ENCODE assay signal across 11 cellular contexts in the genomic region with DNA sequence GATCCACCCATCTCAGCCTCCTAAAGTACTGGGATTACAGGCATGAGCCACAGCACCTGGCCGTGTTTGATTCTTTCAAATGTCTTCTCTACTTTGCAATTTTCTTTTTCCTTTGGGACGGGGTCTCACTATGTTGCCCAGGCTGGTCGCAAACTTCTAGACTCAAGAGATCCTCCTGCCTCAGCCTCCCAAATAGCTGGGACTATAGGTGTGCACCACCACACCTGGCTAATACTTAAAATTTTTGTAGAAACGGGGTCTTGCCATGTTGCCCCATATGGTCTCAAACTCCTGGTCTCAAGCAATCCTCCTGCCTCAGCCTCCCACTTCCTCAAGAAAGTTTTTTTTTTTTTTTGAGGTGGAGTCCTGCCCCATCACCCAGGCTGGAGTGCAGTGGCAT. TPM values are rescaled to one million over a fixed set of nuclear protein-coding genes. Genes with fewer than 3 reads are reported as not detected.
DNase-seq lines count a peak whose midpoint lies in the region; ATAC-seq and TF ChIP-seq lines count a peak whose summit lies in the region.
"Had no signal": no experiment of that assay in that cellular context is flagged by ENCODE, and none has a peak within 500 bp of the region (broad histone marks: within the 10 kb centered on the region; RNA-seq: fewer than 3 reads in every experiment).

No MANE protein-coding gene starts in this region.

- no peaks in the 10 kb centered on the region for H3K9me3 ChIP-seq in PC-3 (ENCODE audit: low read length)
- no peaks in the 10 kb centered on the region for H3K9me3 ChIP-seq in endodermal cell (ENCODE audit: control insufficient read depth, low read length)

- peak overlapping the region; percentile 93 for H3K4me3 Mint-ChIP-seq in activated T-cell treated with anti-CD3 and anti-CD28 coated beads, Interleukin-2, amount 50 U/mL, for 72 hours
- peak overlapping the region; percentile 99 for H3K4me3 Mint-ChIP-seq in endodermal cell
- peak overlapping the region; percentile 95 for H3K4me3 Mint-ChIP-seq in stimulated activated effector memory CD8-positive, alpha-beta T cell treated with anti-CD3 and anti-CD28 coated beads, Interleukin-12 subunit alpha, Interleukin-12 subunit beta, amount 100 ng/mL, for 72 hours

- no peaks in the 10 kb centered on the region for H3K27me3 Mint-ChIP-seq in activated T-cell treated with anti-CD3 and anti-CD28 coated beads, Interleukin-2, amount 50 U/mL, for 72 hours (ENCODE audit: low read depth)
- no peaks in the 10 kb centered on the region for H3K27me3 Mint-ChIP-seq in endodermal cell (ENCODE audit: insufficient read depth)

- H3K36me3 Mint-ChIP-seq in activated T-cell treated with anti-CD3 and anti-CD28 coated beads, Interleukin-2, amount 50 U/mL, for 72 hours (ENCODE audit: insufficient read depth in 2 of 2) = peaks cover 7 to 17% of the 10 kb centered on the region in 2 donors
- peaks cover 53% of the 10 kb centered on the region for H3K36me3 Mint-ChIP-seq in endodermal cell (ENCODE audit: low read depth)
- peaks cover 95% of the 10 kb centered on the region for H3K36me3 Mint-ChIP-seq in stimulated activated effector memory CD8-positive, alpha-beta T cell treated with anti-CD3 and anti-CD28 coated beads, Interleukin-12 subunit alpha, Interleukin-12 subunit beta, amount 100 ng/mL, for 72 hours

- H3K9ac ChIP-seq in PC-3 (ENCODE audit: low read length) (no peak overlapping the region), endodermal cell (ENCODE audit: extremely low read depth, low read length, poor library complexity, severe bottlenecking) (no peak overlapping the region)

- H3K27ac Mint-ChIP-seq in activated T-cell treated with anti-CD3 and anti-CD28 coated beads, Interleukin-2, amount 50 U/mL, for 72 hours = peak overlapping the region; percentile 72
- peak overlapping the region; percentile 99 for H3K27ac Mint-ChIP-seq in endodermal cell
- H3K27ac Mint-ChIP-seq in stimulated activated effector memory CD8-positive, alpha-beta T cell treated with anti-CD3 and anti-CD28 coated beads, Interleukin-12 subunit alpha, Interleukin-12 subunit beta, amount 100 ng/mL, for 72 hours = peak overlapping the region; percentile 98

- H3K9me3 Mint-ChIP-seq in activated T-cell treated with anti-CD3 and anti-CD28 coated beads, Interleukin-2, amount 50 U/mL, for 72 hours = no peaks in the 10 kb centered on the region
- no peaks in the 10 kb centered on the region for H3K9me3 Mint-ChIP-seq in endodermal cell
- H3K9me3 Mint-ChIP-seq in stimulated activated effector memory CD8-positive, alpha-beta T cell treated with anti-CD3 and anti-CD28 coated beads, Interleukin-12 subunit alpha, Interleukin-12 subunit beta, amount 100 ng/mL, for 72 hours = no peaks in the 10 kb centered on the region

- 82 to 97% methylated on average over 3 to 4 of the region's 4 CpGs for WGBS in endodermal cell (ENCODE audit: insufficient coverage in 1 of 2, insufficient read length in 1 of 2), 2 experiments

- no peaks in the 10 kb centered on the region for H3K27me3 ChIP-seq in PC-3 (ENCODE audit: low read length)
- H3K27me3 ChIP-seq in endodermal cell (ENCODE audit: control insufficient read depth, insufficient read depth, low read length, poor library complexity, severe bottlenecking) = no peaks in the 10 kb centered on the region

- H3K4me3 ChIP-seq in PC-3 (ENCODE audit: low read length) = peak overlapping the region; percentile 77
- H3K4me3 ChIP-seq in endodermal cell (ENCODE audit: low read length) = peak overlapping the region; percentile 100

- peaks cover 78% of the 10 kb centered on the region for H3K79me2 ChIP-seq in PC-3 (ENCODE audit: low read length)

- intact Hi-C loops in PC-3 (cut with micrococcal nuclease) = no loop called here

- H3K9me2 ChIP-seq in PC-3 (replicated peaks; ENCODE audit: low read length) = no peaks in the 10 kb centered on the region

- peaks cover 45% of the 10 kb centered on the region for H3K4me1 Mint-ChIP-seq in activated T-cell treated with anti-CD3 and anti-CD28 coated beads, Interleukin-2, amount 50 U/mL, for 72 hours (ENCODE audit: low read depth)
- H3K4me1 Mint-ChIP-seq in endodermal cell = peaks cover 9% of the 10 kb centered on the region
- H3K4me1 Mint-ChIP-seq in stimulated activated effector memory CD8-positive, alpha-beta T cell treated with anti-CD3 and anti-CD28 coated beads, Interleukin-12 subunit alpha, Interleukin-12 subunit beta, amount 100 ng/mL, for 72 hours = peaks cover 20% of the 10 kb centered on the region

- H3K27ac ChIP-seq in PC-3 (ENCODE audit: low read length) = no peak overlapping the region
- H3K27ac ChIP-seq in endodermal cell (ENCODE audit: low read depth, low read length) = no peak overlapping the region
- H3K27ac ChIP-seq: coronary artery had no signal

- TF ChIP-seq CTCF in PC-3 (conservative IDR thresholded peaks at IDR 0.05; ENCODE audit: low read depth, low read length) = no peak
- TF ChIP-seq CTCF in endodermal cell (conservative IDR thresholded peaks at IDR 0.05) = no peak

- no peak for ATAC-seq in activated T-cell treated with anti-CD3 and anti-CD28 coated beads, Interleukin-2, amount 50 U/mL, for 72 hours (replicated peaks in 1 of 2)
- no peak for ATAC-seq in PC-3
- no peak for ATAC-seq in stimulated activated effector memory CD8-positive, alpha-beta T cell treated with anti-CD3 and anti-CD28 coated beads, Interleukin-12 subunit alpha, Interleukin-12 subunit beta, amount 100 ng/mL, for 72 hours

- no peak for DNase-seq in activated T-cell treated with anti-CD3 and anti-CD28 coated beads, Interleukin-2, amount 50 U/mL, for 72 hours
- no peak for DNase-seq in activated T-cell treated with anti-CD3 and anti-CD28 coated beads, Interleukin-2, amount 50 U/mL, for 1 hour
- DNase-seq in PC-3 = no peak
- no peak for DNase-seq in endodermal cell
- no peak for DNase-seq in stimulated activated effector memory CD8-positive, alpha-beta T cell treated with anti-CD3 and anti-CD28 coated beads, Interleukin-12 subunit alpha, Interleukin-12 subunit beta, amount 100 ng/mL, for 72 hours (ENCODE audit: low spot score in 2 of 2)
- DNase-seq in NCI-H748 (lab: John Stamatoyannopoulos, UW; ENCODE audit: unreplicated experiment) = no peak
- DNase-seq in A172 (ENCODE audit: low spot score) = no peak
- DNase-seq in medulla oblongata (ENCODE audit: extremely low spot score) = no peak
- DNase-seq: GDM1, MM.1S had no signal

- POLR2A ChIA-PET in PC-3 (lab: Charles Lee; ENCODE audit: unreplicated experiment) = no interaction called here

- no peak overlapping the region for H2AFZ ChIP-seq in PC-3 (ENCODE audit: low read length)

- no TSS peak for BruUV-seq in PC-3 (replicated peaks; lab: Mats Ljungman, UMichigan)

- CTCF ChIA-PET in PC-3 (lab: Charles Lee) = interaction anchor here (0.7 kb wide), 1 partner anchor 454 kb away, joined by 7 read pairs; no protein-coding TSS in a partner anchor

- H4K20me1 ChIP-seq in PC-3 (ENCODE audit: low read length) = peaks cover 13% of the 10 kb centered on the region; the same call in 1 of the 2 replicates

- peaks cover 23% of the 10 kb centered on the region for H3K4me1 ChIP-seq in PC-3 (ENCODE audit: insufficient read depth, low read length)
- peaks cover 4% of the 10 kb centered on the region for H3K4me1 ChIP-seq in endodermal cell (ENCODE audit: control insufficient read depth, insufficient read depth, low read length)

- H3K4me2 ChIP-seq in PC-3 (ENCODE audit: low read length) = peak overlapping the region; percentile 79

- H3F3A ChIP-seq in PC-3 (ENCODE audit: low read length, unreplicated experiment) = no peaks in the 10 kb centered on the region

- peaks cover 31% of the 10 kb centered on the region for H3K36me3 ChIP-seq in PC-3 (ENCODE audit: low read depth, low read length)
- H3K36me3 ChIP-seq in endodermal cell (ENCODE audit: control insufficient read depth, insufficient read depth, low read length) = peaks cover 58% of the 10 kb centered on the region

RNA-seq across cellular contexts. Expression of gene GATC, which starts 1.7 kb away (rescaled TPM):
- total RNA-seq in activated T-cell treated with anti-CD3 and anti-CD28 coated beads, Interleukin-2, amount 50 U/mL, for 72 hours = 10 to 100 TPM; 29.4 to 37.9 TPM
- total RNA-seq in PC-3 (2014; rRNA removed) (33.8 and 43.2 TPM in 2 replicates), endodermal cell (10 to 100 TPM; 24.5 to 33.2 TPM)
- 23.9 TPM for polyA plus RNA-seq in endodermal cell (2013, experiment 1 of 2)
- polyA plus RNA-seq in endodermal cell (2013, experiment 2 of 2) = 22.8 TPM
- total RNA-seq in A172 (2014; rRNA removed; shearing (Covaris generic)) = 19.8 and 22.3 TPM in 2 replicates

RNA-seq across cellular contexts. Expression of gene TRIAP1, which starts 1.8 kb away (rescaled TPM):
- total RNA-seq in activated T-cell treated with anti-CD3 and anti-CD28 coated beads, Interleukin-2, amount 50 U/mL, for 72 hours = 10 to 100 TPM; 44.5 to 68.0 TPM
- total RNA-seq in PC-3 (2014; rRNA removed) (24.0 and 34.5 TPM in 2 replicates), endodermal cell (10 to 100 TPM; 31.6 to 34.8 TPM)
- polyA plus RNA-seq in endodermal cell (2013, experiment 1 of 2) = 47.9 TPM
- 46.5 TPM for polyA plus RNA-seq in endodermal cell (2013, experiment 2 of 2)
- total RNA-seq in A172 (2014; rRNA removed; shearing (Covaris generic)) = 67.3 and 73.1 TPM in 2 replicates

RNA-seq across cellular contexts. Expression of gene COX6A1, which starts 10.1 kb away (rescaled TPM):
- total RNA-seq in activated T-cell treated with anti-CD3 and anti-CD28 coated beads, Interleukin-2, amount 50 U/mL, for 72 hours = 100 to 1,000 TPM; 282 to 295 TPM
- total RNA-seq in PC-3 (2014; rRNA removed) = 1,664 and 2,042 TPM in 2 replicates
- 100 to 1,000 TPM; 344 to 354 TPM for total RNA-seq in endodermal cell
- polyA plus RNA-seq in endodermal cell (2013, experiment 1 of 2) = 576 TPM
- polyA plus RNA-seq in endodermal cell (2013, experiment 2 of 2) = 530 TPM
- total RNA-seq in A172 (2014; rRNA removed; shearing (Covaris generic)) = 636 and 726 TPM in 2 replicates

RNA-seq across cellular contexts. Expression of gene SRSF9, which starts 21.6 kb away (rescaled TPM):
- 100 to 1,000 TPM; 158 to 165 TPM for total RNA-seq in activated T-cell treated with anti-CD3 and anti-CD28 coated beads, Interleukin-2, amount 50 U/mL, for 72 hours
- total RNA-seq in PC-3 (2014; rRNA removed) = 319 and 382 TPM in 2 replicates
- total RNA-seq in endodermal cell = 100 to 1,000 TPM; 291 to 324 TPM
- 223 TPM for polyA plus RNA-seq in endodermal cell (2013, experiment 1 of 2)
- polyA plus RNA-seq in endodermal cell (2013, experiment 2 of 2) = 209 TPM
- 189 and 207 TPM in 2 replicates for total RNA-seq in A172 (2014; rRNA removed; shearing (Covaris generic))

RNA-seq across cellular contexts. Expression of gene DYNLL1, which starts 47.9 kb away (rescaled TPM):
- total RNA-seq in activated T-cell treated with anti-CD3 and anti-CD28 coated beads, Interleukin-2, amount 50 U/mL, for 72 hours = 100 to 1,000 TPM; 115 to 119 TPM
- 283 and 396 TPM in 2 replicates for total RNA-seq in PC-3 (2014; rRNA removed)
- total RNA-seq in endodermal cell = 100 to 1,000 TPM; 326 to 424 TPM
- 494 TPM for polyA plus RNA-seq in endodermal cell (2013, experiment 1 of 2)
- 464 TPM for polyA plus RNA-seq in endodermal cell (2013, experiment 2 of 2)
- total RNA-seq in A172 (2014; rRNA removed; shearing (Covaris generic)) = 570 and 573 TPM in 2 replicates
